In the genomic region with DNA sequence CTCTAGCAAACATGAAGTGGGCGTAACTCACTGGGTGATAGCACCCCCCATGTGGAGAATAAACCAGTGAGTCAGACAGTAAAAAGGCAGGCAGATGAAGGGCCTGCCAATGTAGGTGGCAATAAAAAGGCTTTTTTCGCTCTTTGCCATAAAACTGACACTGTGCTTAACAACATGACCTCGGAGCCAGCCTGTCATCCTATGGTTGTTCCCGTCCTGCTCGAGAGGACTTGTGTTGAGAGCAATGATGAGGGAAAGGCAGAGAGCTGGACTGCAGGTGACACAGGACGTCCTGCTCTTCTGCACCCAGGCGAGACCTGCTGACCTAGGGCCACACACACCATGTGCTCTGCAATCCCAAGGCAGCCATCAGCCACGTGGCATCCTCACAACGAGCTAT, we compare ENCODE assay signal across 16 cellular contexts.
DNase-seq lines count a peak whose midpoint lies in the region; ATAC-seq and TF ChIP-seq lines count a peak whose summit lies in the region.
"Had no signal": no experiment of that assay in that cellular context is flagged by ENCODE, and none has a peak within 500 bp of the region (broad histone marks: within the 10 kb centered on the region; RNA-seq: fewer than 3 reads in every experiment).

No MANE protein-coding gene starts in this region.

- H3K27ac ChIP-seq in right atrium auricular region (no peak overlapping the region), right cardiac atrium (ENCODE audit: low read length) (no peak overlapping the region), coronary artery (no peak overlapping the region), neuronal stem cell (replicated peaks; ENCODE audit: low read length) (no peak overlapping the region)
- H3K27ac ChIP-seq: GM23248 had no signal

- H3K4me2 ChIP-seq in neuronal stem cell (ENCODE audit: insufficient read depth, low read length, poor library complexity, severe bottlenecking): no peak overlapping the region

- no peak overlapping the region for H2BK5ac ChIP-seq in neuronal stem cell (ENCODE audit: low read length)

- no peak overlapping the region for H2BK120ac ChIP-seq in neuronal stem cell (ENCODE audit: low read depth, low read length)

- peak; percentile 48 for DNase-seq in right atrium auricular region (ENCODE audit: low spot score)
- no peak for DNase-seq in right cardiac atrium
- DNase-seq in coronary artery (ENCODE audit: low spot score): peak; percentile 55
- DNase-seq in neuronal stem cell (ENCODE audit: low spot score): no peak
- peak; percentile 34 for DNase-seq in type B pancreatic cell (ENCODE audit: extremely low spot score, unreplicated experiment)
- DNase-seq in GM19238 (ENCODE audit: insufficient read length, low spot score): no peak
- DNase-seq in activated effector memory CD4-positive, alpha-beta T cell treated with Interleukin-2 at 50 U/mL for 16 hours: no peak
- DNase-seq: Caco-2; CD8-positive, alpha-beta memory T cell; DND-41; GDM1; GM23248; H7 had no signal

- H3K4me3 ChIP-seq in right atrium auricular region (no peak overlapping the region), right cardiac atrium (ENCODE audit: low read length) (no peak overlapping the region), coronary artery (no peak overlapping the region), neuronal stem cell (ENCODE audit: low read length in 2 of 2) (peak overlapping the region in 1 of 2 donors; percentile 71)
- H3K4me3 ChIP-seq: GM23248 had no signal

- H3K9me3 Mint-ChIP-seq in type B pancreatic cell: no peaks in the 10 kb centered on the region

- no peak overlapping the region for H3K4ac ChIP-seq in neuronal stem cell (ENCODE audit: low read length)

- H3K23ac ChIP-seq in neuronal stem cell (ENCODE audit: low read depth, low read length, poor library complexity): no peak overlapping the region

- H3K27me3 ChIP-seq in right atrium auricular region (no peaks in the 10 kb centered on the region), right cardiac atrium (ENCODE audit: control insufficient read depth, insufficient read depth) (no peaks in the 10 kb centered on the region), neuronal stem cell (ENCODE audit: control insufficient read depth in 3 of 3, insufficient read depth in 3 of 3, low read depth in 1 of 3, low read length in 3 of 3) (peaks cover 0 to 3% (median 0%) of the 10 kb centered on the region in 3 experiments)

- peaks cover 8% of the 10 kb centered on the region for H3K4me1 Mint-ChIP-seq in type B pancreatic cell (ENCODE audit: unreplicated experiment)
- H3K4me1 Mint-ChIP-seq: CD14-positive monocyte; CD8-positive, alpha-beta memory T cell; IgD-negative memory B cell had no signal

- no peak overlapping the region for H3K4me3 Mint-ChIP-seq in type B pancreatic cell
- H3K4me3 Mint-ChIP-seq: CD14-positive monocyte; CD8-positive, alpha-beta memory T cell; IgD-negative memory B cell had no signal

- no peak overlapping the region for H4K8ac ChIP-seq in neuronal stem cell (ENCODE audit: low read depth, low read length)

- H3K14ac ChIP-seq in neuronal stem cell (ENCODE audit: low read length): no peak overlapping the region

- no peaks in the 10 kb centered on the region for H3K36me3 ChIP-seq in right atrium auricular region
- H3K36me3 ChIP-seq in neuronal stem cell (replicated peaks in 1 of 2; ENCODE audit: control insufficient read depth in 2 of 2, insufficient read depth in 2 of 2, low read length in 2 of 2): no peaks in the 10 kb centered on the region

- intact Hi-C loops in right cardiac atrium (cut with DNase I): no loop called here

- H3K9me3 ChIP-seq in right atrium auricular region (no peaks in the 10 kb centered on the region), right cardiac atrium (ENCODE audit: control insufficient read depth, low read length) (no peaks in the 10 kb centered on the region), neuronal stem cell (replicated peaks in 1 of 2; ENCODE audit: control insufficient read depth in 2 of 2, insufficient read depth in 1 of 2, low read depth in 1 of 2, low read length in 2 of 2) (peaks cover 0 to 3% of the 10 kb centered on the region in 2 donors)
- H3K9me3 ChIP-seq: Caco-2 had no signal

- peak overlapping the region; percentile 6 for H4K91ac ChIP-seq in neuronal stem cell (ENCODE audit: low read depth, low read length, poor library complexity)

- no peaks in the 10 kb centered on the region for H3K36me3 Mint-ChIP-seq in type B pancreatic cell
- H3K36me3 Mint-ChIP-seq: CD14-positive monocyte; CD8-positive, alpha-beta memory T cell; IgD-negative memory B cell had no signal

- H3K9ac ChIP-seq in neuronal stem cell (ENCODE audit: low read depth, low read length, poor library complexity): peak overlapping the region; percentile 37
- H3K9ac ChIP-seq: GM23248 had no signal

- H3K4me1 ChIP-seq in right atrium auricular region: no peaks in the 10 kb centered on the region
- no peaks in the 10 kb centered on the region for H3K4me1 ChIP-seq in right cardiac atrium (ENCODE audit: control insufficient read depth, insufficient read depth, low read length)
- H3K4me1 ChIP-seq in neuronal stem cell (ENCODE audit: control insufficient read depth in 2 of 2, insufficient read depth in 1 of 2, low read depth in 1 of 2, low read length in 2 of 2): peaks cover 0 to 3% of the 10 kb centered on the region in 2 donors
- H3K4me1 ChIP-seq: Caco-2 had no signal

- no peaks in the 10 kb centered on the region for H3K79me1 ChIP-seq in neuronal stem cell (ENCODE audit: low read depth, low read length)

- 62% methylated on average over 9 of the region's 9 CpGs for WGBS in right cardiac atrium
- WGBS in neuronal stem cell (ENCODE audit: extremely low coverage in 2 of 2, insufficient read length in 2 of 2, insufficient replicate concordance in 1 of 2), 2 donors: no CpG with 5 or more reads among the region's 9 CpGs

- H2AFZ ChIP-seq in neuronal stem cell (ENCODE audit: low read length): no peak overlapping the region
- H2AFZ ChIP-seq: GM23248 had no signal

- peak overlapping the region; percentile 32 for H2AK5ac ChIP-seq in neuronal stem cell (ENCODE audit: low read depth, low read length)

- TF ChIP-seq CTCF in right atrium auricular region (IDR thresholded peaks at IDR 0.05): no peak
- TF ChIP-seq CTCF in coronary artery (IDR thresholded peaks at IDR 0.05): no peak
- no peak for TF ChIP-seq CTCF in type B pancreatic cell (conservative IDR thresholded peaks at IDR 0.05)

- H2BK12ac ChIP-seq in neuronal stem cell (ENCODE audit: low read length): peak overlapping the region; percentile 97

- H2BK15ac ChIP-seq in neuronal stem cell (ENCODE audit: low read length): no peak overlapping the region

- no peak overlapping the region for H3K27ac Mint-ChIP-seq in type B pancreatic cell
- H3K27ac Mint-ChIP-seq: CD14-positive monocyte; CD8-positive, alpha-beta memory T cell; IgD-negative memory B cell had no signal

- no peak overlapping the region for H3K18ac ChIP-seq in neuronal stem cell (ENCODE audit: low read length)

- ATAC-seq in right cardiac atrium (no peak), HG02973 (IDR thresholded peaks at IDR 0.05; ENCODE audit: unreplicated experiment) (no peak)

- peaks cover 55% of the 10 kb centered on the region for H3K27me3 Mint-ChIP-seq in type B pancreatic cell
- H3K27me3 Mint-ChIP-seq: IgD-negative memory B cell had no signal

Comparison
In these comparisons a context has a peak if more than half of its experiments do, and no peak if none do; other contexts are left out.
1. DNase-seq: peak in right atrium auricular region (single experiment), coronary artery (single experiment) and type B pancreatic cell (single experiment); none in right cardiac atrium (0 of 3), neuronal stem cell (single experiment), GM19238 (single experiment) and activated effector memory CD4-positive, alpha-beta T cell treated with Interleukin-2 at 50 U/mL for 16 hours (single experiment).